Comparison of ENCODE assay signal across 1 cellular context in the genomic region with DNA sequence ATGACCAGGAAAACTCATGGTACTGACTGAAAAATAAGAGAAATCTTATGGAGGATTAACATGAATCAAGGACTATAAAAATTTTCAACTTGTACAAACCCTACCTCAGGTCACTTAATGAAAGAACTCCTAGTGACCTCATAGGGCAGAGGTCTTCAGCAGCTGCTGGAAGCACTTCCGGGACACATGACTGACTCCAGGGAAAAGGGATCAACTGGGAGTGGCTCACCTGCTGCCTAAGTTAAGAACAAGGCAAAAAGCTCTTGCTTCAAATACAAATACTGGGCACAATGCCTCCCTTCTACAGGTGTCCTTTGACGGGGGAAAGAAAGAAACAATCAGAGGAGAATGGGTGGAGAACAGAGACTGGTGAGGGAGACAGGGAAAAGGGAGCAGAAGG.
TF ChIP-seq lines count a peak whose summit lies in the region.

No MANE protein-coding gene starts in this region.

TF ChIP-seq in GM23338, 12 proteins besides CTCF, POLR2A, EP300 and RAD21:
- TF ChIP-seq, protein P1, sequence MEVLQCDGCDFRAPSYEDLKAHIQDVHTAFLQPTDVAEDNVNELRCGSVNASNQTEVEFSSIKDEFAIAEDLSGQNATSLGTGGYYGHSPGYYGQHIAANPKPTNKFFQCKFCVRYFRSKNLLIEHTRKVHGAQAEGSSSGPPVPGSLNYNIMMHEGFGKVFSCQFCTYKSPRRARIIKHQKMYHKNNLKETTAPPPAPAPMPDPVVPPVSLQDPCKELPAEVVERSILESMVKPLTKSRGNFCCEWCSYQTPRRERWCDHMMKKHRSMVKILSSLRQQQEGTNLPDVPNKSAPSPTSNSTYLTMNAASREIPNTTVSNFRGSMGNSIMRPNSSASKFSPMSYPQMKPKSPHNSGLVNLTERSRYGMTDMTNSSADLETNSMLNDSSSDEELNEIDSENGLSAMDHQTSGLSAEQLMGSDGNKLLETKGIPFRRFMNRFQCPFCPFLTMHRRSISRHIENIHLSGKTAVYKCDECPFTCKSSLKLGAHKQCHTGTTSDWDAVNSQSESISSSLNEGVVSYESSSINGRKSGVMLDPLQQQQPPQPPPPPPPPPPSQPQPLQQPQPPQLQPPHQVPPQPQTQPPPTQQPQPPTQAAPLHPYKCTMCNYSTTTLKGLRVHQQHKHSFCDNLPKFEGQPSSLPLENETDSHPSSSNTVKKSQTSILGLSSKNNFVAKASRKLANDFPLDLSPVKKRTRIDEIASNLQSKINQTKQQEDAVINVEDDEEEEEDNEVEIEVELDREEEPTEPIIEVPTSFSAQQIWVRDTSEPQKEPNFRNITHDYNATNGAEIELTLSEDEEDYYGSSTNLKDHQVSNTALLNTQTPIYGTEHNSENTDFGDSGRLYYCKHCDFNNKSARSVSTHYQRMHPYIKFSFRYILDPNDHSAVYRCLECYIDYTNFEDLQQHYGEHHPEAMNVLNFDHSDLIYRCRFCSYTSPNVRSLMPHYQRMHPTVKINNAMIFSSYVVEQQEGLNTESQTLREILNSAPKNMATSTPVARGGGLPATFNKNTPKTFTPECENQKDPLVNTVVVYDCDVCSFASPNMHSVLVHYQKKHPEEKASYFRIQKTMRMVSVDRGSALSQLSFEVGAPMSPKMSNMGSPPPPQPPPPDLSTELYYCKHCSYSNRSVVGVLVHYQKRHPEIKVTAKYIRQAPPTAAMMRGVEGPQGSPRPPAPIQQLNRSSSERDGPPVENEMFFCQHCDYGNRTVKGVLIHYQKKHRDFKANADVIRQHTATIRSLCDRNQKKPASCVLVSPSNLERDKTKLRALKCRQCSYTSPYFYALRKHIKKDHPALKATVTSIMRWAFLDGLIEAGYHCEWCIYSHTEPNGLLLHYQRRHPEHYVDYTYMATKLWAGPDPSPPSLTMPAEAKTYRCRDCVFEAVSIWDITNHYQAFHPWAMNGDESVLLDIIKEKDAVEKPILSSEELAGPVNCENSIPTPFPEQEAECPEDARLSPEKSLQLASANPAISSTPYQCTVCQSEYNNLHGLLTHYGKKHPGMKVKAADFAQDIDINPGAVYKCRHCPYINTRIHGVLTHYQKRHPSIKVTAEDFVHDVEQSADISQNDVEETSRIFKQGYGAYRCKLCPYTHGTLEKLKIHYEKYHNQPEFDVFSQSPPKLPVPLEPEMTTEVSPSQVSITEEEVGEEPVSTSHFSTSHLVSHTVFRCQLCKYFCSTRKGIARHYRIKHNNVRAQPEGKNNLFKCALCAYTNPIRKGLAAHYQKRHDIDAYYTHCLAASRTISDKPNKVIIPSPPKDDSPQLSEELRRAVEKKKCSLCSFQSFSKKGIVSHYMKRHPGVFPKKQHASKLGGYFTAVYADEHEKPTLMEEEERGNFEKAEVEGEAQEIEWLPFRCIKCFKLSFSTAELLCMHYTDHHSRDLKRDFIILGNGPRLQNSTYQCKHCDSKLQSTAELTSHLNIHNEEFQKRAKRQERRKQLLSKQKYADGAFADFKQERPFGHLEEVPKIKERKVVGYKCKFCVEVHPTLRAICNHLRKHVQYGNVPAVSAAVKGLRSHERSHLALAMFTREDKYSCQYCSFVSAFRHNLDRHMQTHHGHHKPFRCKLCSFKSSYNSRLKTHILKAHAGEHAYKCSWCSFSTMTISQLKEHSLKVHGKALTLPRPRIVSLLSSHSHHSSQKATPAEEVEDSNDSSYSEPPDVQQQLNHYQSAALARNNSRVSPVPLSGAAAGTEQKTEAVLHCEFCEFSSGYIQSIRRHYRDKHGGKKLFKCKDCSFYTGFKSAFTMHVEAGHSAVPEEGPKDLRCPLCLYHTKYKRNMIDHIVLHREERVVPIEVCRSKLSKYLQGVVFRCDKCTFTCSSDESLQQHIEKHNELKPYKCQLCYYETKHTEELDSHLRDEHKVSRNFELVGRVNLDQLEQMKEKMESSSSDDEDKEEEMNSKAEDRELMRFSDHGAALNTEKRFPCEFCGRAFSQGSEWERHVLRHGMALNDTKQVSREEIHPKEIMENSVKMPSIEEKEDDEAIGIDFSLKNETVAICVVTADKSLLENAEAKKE (CRISPR knock-in tag; IDR thresholded peaks at IDR 0.05), result no peak
- no peak for TF ChIP-seq POLR2AphosphoS5 (IDR thresholded peaks at IDR 0.05; ENCODE audit: low read depth)
- TF ChIP-seq JUNB (IDR thresholded peaks at IDR 0.05; ENCODE audit: unreplicated experiment), result no peak
- no peak for TF ChIP-seq ZNF331 (CRISPR knock-in tag; IDR thresholded peaks at IDR 0.05; ENCODE audit: low read depth)
- TF ChIP-seq ZNF114 (CRISPR knock-in tag; IDR thresholded peaks at IDR 0.05), result no peak
- TF ChIP-seq STAT1 (IDR thresholded peaks at IDR 0.05; ENCODE audit: unreplicated experiment), result no peak
- TF ChIP-seq, protein P2, sequence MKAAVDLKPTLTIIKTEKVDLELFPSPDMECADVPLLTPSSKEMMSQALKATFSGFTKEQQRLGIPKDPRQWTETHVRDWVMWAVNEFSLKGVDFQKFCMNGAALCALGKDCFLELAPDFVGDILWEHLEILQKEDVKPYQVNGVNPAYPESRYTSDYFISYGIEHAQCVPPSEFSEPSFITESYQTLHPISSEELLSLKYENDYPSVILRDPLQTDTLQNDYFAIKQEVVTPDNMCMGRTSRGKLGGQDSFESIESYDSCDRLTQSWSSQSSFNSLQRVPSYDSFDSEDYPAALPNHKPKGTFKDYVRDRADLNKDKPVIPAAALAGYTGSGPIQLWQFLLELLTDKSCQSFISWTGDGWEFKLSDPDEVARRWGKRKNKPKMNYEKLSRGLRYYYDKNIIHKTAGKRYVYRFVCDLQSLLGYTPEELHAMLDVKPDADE (IDR thresholded peaks at IDR 0.05), result no peak
- TF ChIP-seq, protein P3, sequence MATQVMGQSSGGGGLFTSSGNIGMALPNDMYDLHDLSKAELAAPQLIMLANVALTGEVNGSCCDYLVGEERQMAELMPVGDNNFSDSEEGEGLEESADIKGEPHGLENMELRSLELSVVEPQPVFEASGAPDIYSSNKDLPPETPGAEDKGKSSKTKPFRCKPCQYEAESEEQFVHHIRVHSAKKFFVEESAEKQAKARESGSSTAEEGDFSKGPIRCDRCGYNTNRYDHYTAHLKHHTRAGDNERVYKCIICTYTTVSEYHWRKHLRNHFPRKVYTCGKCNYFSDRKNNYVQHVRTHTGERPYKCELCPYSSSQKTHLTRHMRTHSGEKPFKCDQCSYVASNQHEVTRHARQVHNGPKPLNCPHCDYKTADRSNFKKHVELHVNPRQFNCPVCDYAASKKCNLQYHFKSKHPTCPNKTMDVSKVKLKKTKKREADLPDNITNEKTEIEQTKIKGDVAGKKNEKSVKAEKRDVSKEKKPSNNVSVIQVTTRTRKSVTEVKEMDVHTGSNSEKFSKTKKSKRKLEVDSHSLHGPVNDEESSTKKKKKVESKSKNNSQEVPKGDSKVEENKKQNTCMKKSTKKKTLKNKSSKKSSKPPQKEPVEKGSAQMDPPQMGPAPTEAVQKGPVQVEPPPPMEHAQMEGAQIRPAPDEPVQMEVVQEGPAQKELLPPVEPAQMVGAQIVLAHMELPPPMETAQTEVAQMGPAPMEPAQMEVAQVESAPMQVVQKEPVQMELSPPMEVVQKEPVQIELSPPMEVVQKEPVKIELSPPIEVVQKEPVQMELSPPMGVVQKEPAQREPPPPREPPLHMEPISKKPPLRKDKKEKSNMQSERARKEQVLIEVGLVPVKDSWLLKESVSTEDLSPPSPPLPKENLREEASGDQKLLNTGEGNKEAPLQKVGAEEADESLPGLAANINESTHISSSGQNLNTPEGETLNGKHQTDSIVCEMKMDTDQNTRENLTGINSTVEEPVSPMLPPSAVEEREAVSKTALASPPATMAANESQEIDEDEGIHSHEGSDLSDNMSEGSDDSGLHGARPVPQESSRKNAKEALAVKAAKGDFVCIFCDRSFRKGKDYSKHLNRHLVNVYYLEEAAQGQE (IDR thresholded peaks at IDR 0.05; ENCODE audit: unreplicated experiment), result no peak
- TF ChIP-seq EZH2phosphoT487 (IDR thresholded peaks at IDR 0.05; ENCODE audit: unreplicated experiment), result no peak
- TF ChIP-seq NANOG (IDR thresholded peaks at IDR 0.05; ENCODE audit: borderline replicate concordance), result no peak
- no peak for TF ChIP-seq EZH2 (IDR thresholded peaks at IDR 0.05; ENCODE audit: low read depth, unreplicated experiment)
- TF ChIP-seq CREB1 (CRISPR knock-in tag; IDR thresholded peaks at IDR 0.05; ENCODE audit: low read depth), result no peak
